In the genomic region with DNA sequence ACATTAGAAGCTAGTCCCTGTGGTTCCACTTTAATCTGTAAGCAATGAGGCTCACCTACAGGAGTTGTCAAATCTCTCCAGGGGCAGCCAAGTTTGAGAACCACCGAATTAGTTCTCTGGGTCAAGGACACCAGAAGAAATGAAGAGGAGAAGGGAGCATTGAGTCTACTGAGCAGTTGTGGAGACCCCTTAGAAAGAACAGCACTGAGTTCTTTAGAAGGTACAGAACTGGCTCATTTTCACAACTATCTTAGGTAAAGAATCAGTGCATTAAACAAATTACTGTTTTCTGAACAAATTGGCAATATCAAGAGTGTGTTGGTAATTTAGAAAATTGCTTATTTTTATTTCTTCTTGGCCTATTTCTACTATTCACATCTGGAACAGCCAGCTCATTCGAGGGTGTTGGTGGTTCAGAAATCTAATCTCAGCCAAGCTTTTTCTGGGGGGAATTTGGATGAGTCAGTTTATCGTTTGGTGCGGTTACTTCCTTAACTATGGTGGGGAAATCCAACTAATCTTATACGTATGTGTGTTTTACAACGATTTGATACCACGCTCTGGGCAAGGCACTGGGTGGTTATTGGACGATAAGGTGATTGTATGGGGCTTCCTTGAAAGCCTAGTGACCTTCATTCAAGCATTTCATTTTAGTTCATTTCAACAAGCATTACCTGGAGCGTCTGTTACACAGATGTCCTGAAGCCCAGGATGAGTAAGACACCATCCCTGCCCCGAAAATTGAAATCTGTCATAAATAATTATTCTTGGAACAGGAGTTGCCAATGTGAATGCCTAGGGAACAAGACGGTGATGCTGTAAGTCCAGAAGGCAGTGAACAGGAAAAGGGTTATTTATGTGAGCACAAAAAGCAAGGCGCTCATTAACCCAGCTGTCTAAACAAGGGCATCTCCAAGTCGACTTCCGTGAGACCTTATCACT, we compare ENCODE assay signal across 13 cellular contexts. TPM values are rescaled to one million over a fixed set of nuclear protein-coding genes. Genes with fewer than 3 reads are reported as not detected.
A peak's percentile ranks its signal among the peaks of the same experiment; 100 is the strongest.
DNase-seq lines count a peak whose midpoint lies in the region; ATAC-seq and TF ChIP-seq lines count a peak whose summit lies in the region.
"Had no signal": no experiment of that assay in that cellular context is flagged by ENCODE, and none has a peak within 500 bp of the region (broad histone marks: within the 10 kb centered on the region; RNA-seq: fewer than 3 reads in every experiment).

No MANE protein-coding gene starts in this region.

- no peak for TF ChIP-seq EP300 in ovary (IDR thresholded peaks at IDR 0.05)

- no peaks in the 10 kb centered on the region for H3K36me3 Mint-ChIP-seq in activated CD8-positive, alpha-beta memory T cell treated with anti-CD3 and anti-CD28 coated beads, Interleukin-2, amount 10 ng/mL, durations not matched to agents 7 days and 5 days

- CTCF ChIA-PET in activated CD8-positive, alpha-beta memory T cell treated with anti-CD3 and anti-CD28 coated beads, Interleukin-2, amount 10 ng/mL, durations not matched to agents 7 days and 5 days (lab: Charles Lee): no interaction called here

- no peak overlapping the region for H3K4me3 ChIP-seq in ovary
- H3K4me3 ChIP-seq: heart left ventricle had no signal

- peaks cover 32% of the 10 kb centered on the region for H3K27me3 Mint-ChIP-seq in activated CD8-positive, alpha-beta memory T cell treated with anti-CD3 and anti-CD28 coated beads, Interleukin-2, amount 10 ng/mL, durations not matched to agents 7 days and 5 days

- no peak overlapping the region for H3K27ac ChIP-seq in ovary
- H3K27ac ChIP-seq: heart left ventricle had no signal

- intact Hi-C loops in ovary (cut with DNase I): no loop called here

- no peaks in the 10 kb centered on the region for H3K9me3 Mint-ChIP-seq in activated CD8-positive, alpha-beta memory T cell treated with anti-CD3 and anti-CD28 coated beads, Interleukin-2, amount 10 ng/mL, durations not matched to agents 7 days and 5 days (ENCODE audit: low read depth)

- no peaks in the 10 kb centered on the region for H3K9me3 ChIP-seq in ovary
- H3K9me3 ChIP-seq: heart left ventricle had no signal

- no peaks in the 10 kb centered on the region for H3K4me1 ChIP-seq in ovary (ENCODE audit: insufficient read depth)

- TF ChIP-seq CTCF in ovary (IDR thresholded peaks at IDR 0.05): no peak

- no peaks in the 10 kb centered on the region for H3K36me3 ChIP-seq in ovary
- H3K36me3 ChIP-seq: heart left ventricle had no signal

- no peak for TF ChIP-seq POLR2A in ovary (IDR thresholded peaks at IDR 0.05)

- H3K4me1 Mint-ChIP-seq in activated CD8-positive, alpha-beta memory T cell treated with anti-CD3 and anti-CD28 coated beads, Interleukin-2, amount 10 ng/mL, durations not matched to agents 7 days and 5 days: peaks cover 12% of the 10 kb centered on the region

- H3K27me3 ChIP-seq in ovary: no peaks in the 10 kb centered on the region

- H3K27ac Mint-ChIP-seq in activated CD8-positive, alpha-beta memory T cell treated with anti-CD3 and anti-CD28 coated beads, Interleukin-2, amount 10 ng/mL, durations not matched to agents 7 days and 5 days: no peak overlapping the region

- peak; percentile 33 for ATAC-seq in activated CD8-positive, alpha-beta memory T cell treated with anti-CD3 and anti-CD28 coated beads, Interleukin-2, amount 10 ng/mL, durations not matched to agents 7 days and 5 days
- ATAC-seq in HG03565 (IDR thresholded peaks at IDR 0.05; ENCODE audit: unreplicated experiment) (peak; percentile 46), HG02798 (IDR thresholded peaks at IDR 0.05; ENCODE audit: poor library complexity, unreplicated experiment) (no peak)
- peak; percentile 64 for ATAC-seq in stimulated activated naive CD8-positive, alpha-beta T cell treated with anti-CD3 and anti-CD28 coated beads, Interleukin-15, Interleukin-2, amounts not matched to agents 100 U/mL and 50 U/mL, for 24 hours

- DNase-seq in activated CD8-positive, alpha-beta memory T cell treated with anti-CD3 and anti-CD28 coated beads, Interleukin-2, amount 10 ng/mL, durations not matched to agents 7 days and 5 days: peak; percentile 40
- no peak for DNase-seq in activated CD8-positive, alpha-beta memory T cell treated with anti-CD3 and anti-CD28 coated beads for 24 hours
- DNase-seq in dermis blood vessel endothelial cell (peak; percentile 8), ovary (no peak), SIG-M5 treated with dmso at 0.1 percent for 504 hours (lab: John Stamatoyannopoulos, UW; ENCODE audit: unreplicated experiment) (no peak)
- no peak for DNase-seq in stimulated activated naive CD8-positive, alpha-beta T cell treated with anti-CD3 and anti-CD28 coated beads, Interleukin-15, Interleukin-2, amounts not matched to agents 100 U/mL and 50 U/mL, for 24 hours
- DNase-seq: cortex of kidney, heart left ventricle, NCI-H774 had no signal

- H3K4me3 Mint-ChIP-seq in activated CD8-positive, alpha-beta memory T cell treated with anti-CD3 and anti-CD28 coated beads, Interleukin-2, amount 10 ng/mL, durations not matched to agents 7 days and 5 days: no peak overlapping the region

- 27 to 37% (median 30%) methylated on average over 14 of the region's 14 CpGs for WGBS in ovary, 3 donors

RNA-seq across cellular contexts. Expression of gene TMPRSS2, which starts 52.0 kb away (rescaled TPM):
- not detected for total RNA-seq in activated CD8-positive, alpha-beta memory T cell treated with anti-CD3 and anti-CD28 coated beads, Interleukin-2, amount 10 ng/mL, durations not matched to agents 7 days and 5 days
- total RNA-seq in dermis blood vessel endothelial cell (not detected in 2 replicates), ovary (1 to 10 TPM in 3 of 7 donors, under 1 TPM in 2, not detected in 2; 0.60 to 3.0 (median 1.7) TPM)
- under 1 TPM in 1 of 2 donors, not detected in 1; 0.01 TPM for polyA plus RNA-seq in ovary
- total RNA-seq: heart left ventricle, mononuclear cell, skeletal muscle tissue had no signal

Comparison
In these comparisons a context has a peak if more than half of its experiments do, and no peak if none do; other contexts are left out.
1. DNase-seq: peak in activated CD8-positive, alpha-beta memory T cell treated with anti-CD3 and anti-CD28 coated beads, Interleukin-2, amount 10 ng/mL, durations not matched to agents 7 days and 5 days (single experiment) and dermis blood vessel endothelial cell (single experiment); none in activated CD8-positive, alpha-beta memory T cell treated with anti-CD3 and anti-CD28 coated beads for 24 hours (single experiment), stimulated activated naive CD8-positive, alpha-beta T cell treated with anti-CD3 and anti-CD28 coated beads, Interleukin-15, Interleukin-2, amounts not matched to agents 100 U/mL and 50 U/mL, for 24 hours (single experiment), ovary (0 of 5) and SIG-M5 treated with dmso at 0.1 percent for 504 hours (single experiment).